1 cellular context compared by ENCODE assay signal in the genomic region with DNA sequence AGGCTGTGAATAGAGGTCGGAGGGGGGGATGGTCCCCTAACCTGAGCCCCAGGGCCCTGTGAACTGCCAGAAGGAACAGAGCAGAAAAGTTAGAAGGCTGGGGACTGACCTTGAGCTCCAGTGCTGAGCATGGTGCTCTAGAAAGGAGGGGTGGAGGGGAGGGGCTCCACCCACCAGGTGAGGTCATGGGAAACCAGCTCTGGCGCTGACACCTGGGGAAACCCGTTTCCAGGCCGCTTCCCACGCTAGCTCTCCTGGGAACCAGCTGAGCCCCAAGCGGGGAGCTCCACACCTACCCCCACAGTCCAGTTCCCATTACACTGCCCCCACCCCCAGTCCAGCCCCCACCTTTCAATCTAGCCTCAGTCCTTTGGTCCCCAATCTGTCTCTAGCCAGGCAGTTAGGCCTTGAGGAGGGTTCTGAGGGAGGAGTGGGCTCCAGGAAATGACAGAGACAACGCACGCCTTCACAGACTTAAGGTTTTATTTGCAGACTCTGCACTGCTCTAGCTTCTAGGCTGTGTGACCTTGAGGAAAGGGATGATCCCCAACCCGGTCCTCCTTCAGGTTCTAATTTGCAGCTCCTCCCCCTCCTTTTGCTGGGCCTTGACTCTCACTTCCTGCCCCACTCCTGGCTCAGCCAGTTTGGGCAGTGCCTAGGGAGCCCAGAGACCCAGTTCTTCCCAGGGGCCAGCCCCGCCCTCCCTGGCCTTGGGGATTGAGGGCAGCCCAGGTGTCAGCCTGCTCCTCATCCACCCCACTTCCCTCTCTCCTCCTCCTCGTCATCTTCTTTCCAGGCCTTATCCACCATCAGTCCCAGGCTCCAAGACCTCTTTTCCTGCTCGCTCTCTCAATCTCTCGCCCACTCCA.
TF ChIP-seq lines count a peak whose summit lies in the region.

No MANE protein-coding gene starts in this region.

TF ChIP-seq in SK-N-SH, 30 proteins besides CTCF, POLR2A, EP300 and RAD21 (continued from another document):
- no peak for TF ChIP-seq YY1 (IDR thresholded peaks at IDR 0.05; ENCODE audit: low read depth)
- TF ChIP-seq, protein P1, sequence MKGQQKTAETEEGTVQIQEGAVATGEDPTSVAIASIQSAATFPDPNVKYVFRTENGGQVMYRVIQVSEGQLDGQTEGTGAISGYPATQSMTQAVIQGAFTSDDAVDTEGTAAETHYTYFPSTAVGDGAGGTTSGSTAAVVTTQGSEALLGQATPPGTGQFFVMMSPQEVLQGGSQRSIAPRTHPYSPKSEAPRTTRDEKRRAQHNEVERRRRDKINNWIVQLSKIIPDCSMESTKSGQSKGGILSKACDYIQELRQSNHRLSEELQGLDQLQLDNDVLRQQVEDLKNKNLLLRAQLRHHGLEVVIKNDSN (IDR thresholded peaks at IDR 0.05; ENCODE audit: borderline replicate concordance, low read depth): no peak
